23 cellular contexts compared by ENCODE assay signal in genomic region chr12:22535038-22535437, GRCh38. TPM values are rescaled to one million over a fixed set of nuclear protein-coding genes. Genes with fewer than 3 reads are reported as not detected.
DNase-seq lines count a peak whose midpoint lies in the region; ATAC-seq, FAIRE-seq and TF ChIP-seq lines count a peak whose summit lies in the region.
"Had no signal": no experiment of that assay in that cellular context is flagged by ENCODE, and none has a peak within 500 bp of the region (broad histone marks: within the 10 kb centered on the region; RNA-seq: fewer than 3 reads in every experiment).

No MANE protein-coding gene starts in this region.

- FAIRE-seq in HepG2 (lab: Jason Lieb, UNC) = no peak
- peak; percentile 21 for FAIRE-seq in GM19239 (lab: Jason Lieb, UNC)
- no peak for FAIRE-seq in K562 (lab: Jason Lieb, UNC)
- FAIRE-seq in pancreas (lab: Jason Lieb, UNC) = peak; percentile 43
- FAIRE-seq: H1 had no signal

- no peaks in the 10 kb centered on the region for H3K9me1 ChIP-seq in K562 (ENCODE audit: control insufficient read depth, insufficient read depth, low read length)

- intact Hi-C loops in HepG2 (cut with micrococcal nuclease; ENCODE audit: unreplicated experiment) = no loop called here
- intact Hi-C loops in right lobe of liver (cut with DNase I) = no loop called here
- intact Hi-C loops in K562 (cut with micrococcal nuclease) = no loop called here
- intact Hi-C loops in pancreas (cut with DNase I) = loop anchor here in 1 of 3 donors (10.0 kb wide), 1 partner anchor 100 kb away; no protein-coding TSS in a partner anchor

- no peak for TF ChIP-seq POLR2A in HepG2 (IDR thresholded peaks at IDR 0.05; ENCODE audit: insufficient read depth in 1 of 2, low read depth in 2 of 2, low read length in 2 of 2)
- TF ChIP-seq POLR2A in right lobe of liver (IDR thresholded peaks at IDR 0.05) = no peak
- no peak for TF ChIP-seq POLR2A in K562 (conservative IDR thresholded peaks at IDR 0.05)

- TF ChIP-seq EP300 in HepG2 (IDR thresholded peaks at IDR 0.05; ENCODE audit: low read depth in 2 of 2, low read length in 2 of 2) (no peak), HepG2 (CRISPR knock-in tag; IDR thresholded peaks at IDR 0.05; ENCODE audit: borderline replicate concordance) (no peak), K562 (IDR thresholded peaks at IDR 0.05; ENCODE audit: low read length) (no peak)

- no peak overlapping the region for H3K9ac ChIP-seq in HepG2 (ENCODE audit: insufficient read depth, low read depth, low read length)
- no peak overlapping the region for H3K9ac ChIP-seq in K562 (ENCODE audit: insufficient read depth in 1 of 2, low read depth in 2 of 2, low read length in 2 of 2)

- H3K79me2 ChIP-seq in HepG2 (ENCODE audit: insufficient read depth, low read length) (no peaks in the 10 kb centered on the region), K562 (ENCODE audit: control insufficient read depth, insufficient read depth, low read length) (peaks cover 2% of the 10 kb centered on the region; the same call in 2 of the 3 replicates)

- no peaks in the 10 kb centered on the region for H3K27me3 ChIP-seq in HepG2 (ENCODE audit: control insufficient read depth in 1 of 2, insufficient read depth in 2 of 2, low read length in 2 of 2)
- H3K27me3 ChIP-seq in right lobe of liver = no peaks in the 10 kb centered on the region
- no peaks in the 10 kb centered on the region for H3K27me3 ChIP-seq in K562 (ENCODE audit: control insufficient read depth in 2 of 2, insufficient read depth in 2 of 2, low read length in 2 of 2)
- H3K27me3 ChIP-seq in pancreas = no peaks in the 10 kb centered on the region

- no peak for DNase-seq in HepG2 (ENCODE audit: low spot score)
- DNase-seq in right lobe of liver = no peak
- no peak for DNase-seq in GM19239 (ENCODE audit: insufficient read length, low spot score)
- no peak for DNase-seq in K562 (ENCODE audit: extremely low read depth in 1 of 4, low spot score in 3 of 4)
- no peak for DNase-seq in pancreas
- no peak for DNase-seq in AG08395 (ENCODE audit: low spot score)
- DNase-seq in NOMO-1 (lab: John Stamatoyannopoulos, UW; ENCODE audit: unreplicated experiment in 2 of 2) = no peak
- no peak for DNase-seq in NK-92 treated with Interleukin-12 subunit alpha and Interleukin-12 subunit beta, amount 100 ng/mL, for 24 hours (lab: John Stamatoyannopoulos, UW)
- DNase-seq: Kasumi-1, MV-4-11, NCI-H1105 treated with DMSO at 0.1 percent for 48 hours, NCI-H146, NCI-H1930, NCI-H2107, NCI-H446, NCI-H524 treated with DMSO at 0.1 percent for 48 hours, NCI-H774, SHP77, T-helper 1 cell had no signal

- CTCF ChIA-PET in HepG2 (lab: Yijun Ruan, JAX; ENCODE audit: low intra/inter-chr PET ratio, low total read pairs) (no interaction called here), K562 (lab: Yijun Ruan, JAX; ENCODE audit: low intra/inter-chr PET ratio) (no interaction called here)

- WGBS in HepG2 (ENCODE audit: low lambda C conversion rate) = 96% methylated on average over 1 of the region's 1 CpG
- 92% methylated on average over 1 of the region's 1 CpG for WGBS in right lobe of liver (ENCODE audit: insufficient coverage, low coverage, low lambda C conversion rate, missing lambda C conversion rate)
- 91% methylated on average over 1 of the region's 1 CpG for WGBS in K562 (ENCODE audit: insufficient coverage, low coverage, missing lambda C conversion rate)
- WGBS in pancreas, 2 donors = 98% methylated on average over 1 of the region's 1 CpG

- ATAC-seq in HepG2 (no peak), right lobe of liver (no peak), K562 (no peak), pancreas (no peak)
- ATAC-seq: HCT116 had no signal

- in situ Hi-C loops in HepG2 (cut with HindIII; ENCODE audit: extremely low pct_ligation_motif_present, low pct_unique_long_range_greater_than_20kb) (no loop called here), K562 (cut with MboI) (no loop called here)

- no peak overlapping the region for H3K4me3 ChIP-seq in HepG2 (replicated peaks in 1 of 3; ENCODE audit: insufficient read depth in 1 of 3, low read depth in 2 of 3, low read length in 3 of 3)
- H3K4me3 ChIP-seq in right lobe of liver = no peak overlapping the region
- H3K4me3 ChIP-seq in K562 = no peak overlapping the region
- H3K4me3 ChIP-seq in pancreas = no peak overlapping the region

- H3K4me1 ChIP-seq in HepG2 (ENCODE audit: insufficient read depth, low read length) (peaks cover 11% of the 10 kb centered on the region), right lobe of liver (peaks cover 0 to 14% (median 0%) of the 10 kb centered on the region in 4 donors), K562 (replicated peaks in 1 of 2; ENCODE audit: control insufficient read depth in 2 of 2, insufficient read depth in 2 of 2, low read length in 2 of 2) (no peaks in the 10 kb centered on the region; a peak in 1 of 5 replicates), pancreas (peaks cover 0 to 3% (median 0%) of the 10 kb centered on the region in 3 donors)

- H3K27ac ChIP-seq in HepG2 (ENCODE audit: extremely low read length, insufficient read depth, low read length) (no peak overlapping the region), right lobe of liver (no peak overlapping the region), K562 (ENCODE audit: extremely low read depth, low read depth, low read length) (no peak overlapping the region), pancreas (no peak overlapping the region)
- H3K27ac ChIP-seq: HL-60, RWPE1 had no signal

- POLR2A ChIA-PET in HepG2 (lab: Yijun Ruan, JAX) = interaction anchor here (1.2 kb wide), 1 partner anchor 10 kb away, joined by 4 read pairs; the partner anchor contains the start of gene C2CD5
- POLR2A ChIA-PET in K562 (lab: Yijun Ruan, JAX) = no interaction called here

- BruUV-seq in HepG2 (replicated peaks; lab: Mats Ljungman, UMichigan) (no TSS peak), K562 (replicated peaks; lab: Mats Ljungman, UMichigan) (no TSS peak)

- no peaks in the 10 kb centered on the region for H3K9me3 ChIP-seq in HepG2 (ENCODE audit: low read length)
- H3K9me3 ChIP-seq in right lobe of liver = no peaks in the 10 kb centered on the region
- no peaks in the 10 kb centered on the region for H3K9me3 ChIP-seq in K562 (replicated peaks; ENCODE audit: control insufficient read depth, insufficient read depth, low read depth, low read length)
- no peaks in the 10 kb centered on the region for H3K9me3 ChIP-seq in pancreas

- no peaks in the 10 kb centered on the region for H4K20me1 ChIP-seq in HepG2 (ENCODE audit: insufficient read depth, low read length)
- no peaks in the 10 kb centered on the region for H4K20me1 ChIP-seq in K562 (replicated peaks; ENCODE audit: control insufficient read depth, insufficient read depth, low read length)

- H2AFZ ChIP-seq in HepG2 (ENCODE audit: low read length) (no peak overlapping the region), K562 (ENCODE audit: low read depth, low read length) (no peak overlapping the region)

- TF ChIP-seq CTCF in HepG2 (CRISPR knock-in tag; IDR thresholded peaks at IDR 0.05) (no peak), right lobe of liver (IDR thresholded peaks at IDR 0.05) (no peak), K562 (IDR thresholded peaks at IDR 0.05 in 2 of 3, conservative IDR thresholded peaks at IDR 0.05 in 1 of 3; ENCODE audit: insufficient read depth in 2 of 3, low read depth in 1 of 3, low read length in 3 of 3) (no peak), pancreas (IDR thresholded peaks at IDR 0.05) (no peak)

- TF ChIP-seq RAD21 in HepG2 (CRISPR knock-in tag; IDR thresholded peaks at IDR 0.05) (no peak), K562 (CRISPR knock-in tag; conservative IDR thresholded peaks at IDR 0.05 in 1 of 2, IDR thresholded peaks at IDR 0.05 in 1 of 2) (no peak)

- H3K4me2 ChIP-seq in HepG2 (ENCODE audit: low read depth, low read length) (no peak overlapping the region), K562 (ENCODE audit: insufficient read depth, low read length) (no peak overlapping the region)

- no peaks in the 10 kb centered on the region; a peak in 2 of 5 replicates for H3K36me3 ChIP-seq in HepG2 (replicated peaks in 1 of 2; ENCODE audit: control insufficient read depth in 1 of 2, insufficient read depth in 2 of 2, low read length in 2 of 2)
- H3K36me3 ChIP-seq in right lobe of liver = peaks cover 0 to 5% (median 2%) of the 10 kb centered on the region in 4 donors
- H3K36me3 ChIP-seq in K562 (ENCODE audit: control insufficient read depth, insufficient read depth, low read length) = peaks cover 28% of the 10 kb centered on the region
- peaks cover 0 to 12% (median 0%) of the 10 kb centered on the region in 3 donors for H3K36me3 ChIP-seq in pancreas

RNA-seq across cellular contexts. Expression of gene C2CD5, which starts 9.3 kb away (rescaled TPM):
- 14.6 and 24.2 TPM in 2 replicates for total RNA-seq in HepG2 (2016; rRNA removed; fragmentation: Illumina TruSeq; extraction: Trizol)
- 7.2 and 9.7 TPM in 2 replicates for total RNA-seq in HepG2 (2016; cell fraction: cytosol; rRNA removed; fragmentation: Illumina TruSeq; extraction: Trizol; ENCODE audit: low read depth)
- 13.3 and 25.9 TPM in 2 replicates for total RNA-seq in HepG2 (2016; cell fraction: insoluble cytoplasmic fraction; rRNA removed; fragmentation: Illumina TruSeq; extraction: Trizol)
- 12.3 and 12.9 TPM in 2 replicates for total RNA-seq in HepG2 (2016; cell fraction: membrane; rRNA removed; fragmentation: Illumina TruSeq; extraction: Trizol)
- total RNA-seq in HepG2 (2016; cell fraction: nucleus; rRNA removed; fragmentation: Illumina TruSeq; extraction: Trizol) = 23.8 and 28.1 TPM in 2 replicates
- 11.1 and 12.6 TPM in 2 replicates for polyA plus RNA-seq in HepG2 (2011; rRNA removed)
- 5.4 and 8.3 TPM in 2 replicates for polyA plus RNA-seq in HepG2 (2011; cell fraction: cytosol; rRNA removed)
- 11.0 and 11.7 TPM in 2 replicates for polyA plus RNA-seq in HepG2 (2011; cell fraction: nucleus; rRNA removed)
- 10.3 and 14.3 TPM in 2 replicates for polyA plus RNA-seq in HepG2 (2012)
- polyA plus RNA-seq in HepG2 (2016; cell fraction: cytosol; fragmentation: Illumina TruSeq; extraction: Trizol; ENCODE audit: low read depth) = 1.2 and 1.4 TPM in 2 replicates
- 24.1 and 28.0 TPM in 2 replicates for polyA plus RNA-seq in HepG2 (2016; cell fraction: insoluble cytoplasmic fraction; fragmentation: Illumina TruSeq; extraction: Trizol; ENCODE audit: low read depth)
- polyA plus RNA-seq in HepG2 (2016; cell fraction: membrane; fragmentation: Illumina TruSeq; extraction: Trizol; ENCODE audit: low read depth) = 6.2 and 6.6 TPM in 2 replicates
- polyA plus RNA-seq in HepG2 (2016; cell fraction: nucleus; fragmentation: Illumina TruSeq; extraction: Trizol; ENCODE audit: insufficient read depth, low read depth) = 31.5 and 34.4 TPM in 2 replicates
- 11.9 and 19.2 TPM in 2 replicates for polyA minus RNA-seq in HepG2 (2011; rRNA and poly(A)+ RNA removed; ENCODE audit: low replicate concordance)
- polyA minus RNA-seq in HepG2 (2011; cell fraction: cytosol; rRNA and poly(A)+ RNA removed) = 11.8 and 14.7 TPM in 2 replicates
- polyA minus RNA-seq in HepG2 (2011; cell fraction: nucleus; rRNA and poly(A)+ RNA removed) = 65.8 and 70.3 TPM in 2 replicates
- 10 to 100 TPM in 5 of 6 experiments, 1 to 10 TPM in 1; 8.5 to 15.1 (median 12.4) TPM for total RNA-seq in right lobe of liver
- 21.8 and 83.1 TPM in 2 replicates for total RNA-seq in K562 (2011; cell fraction: chromatin; rRNA removed; ENCODE audit: low replicate concordance)
- 9.5 and 13.4 TPM in 2 replicates for total RNA-seq in K562 (2011; cell fraction: nucleolus; rRNA removed)
- total RNA-seq in K562 (2011; cell fraction: nucleoplasm; rRNA removed) = 28.7 and 28.9 TPM in 2 replicates
- 6.6 and 13.2 TPM in 2 replicates for total RNA-seq in K562 (2014; rRNA removed)
- 16.0 and 16.8 TPM in 2 replicates for total RNA-seq in K562 (2014; rRNA removed; fragmentation: Illumina TruSeq; extraction: Trizol)
- total RNA-seq in K562 (2015; rRNA removed; fragmentation: Illumina TruSeq; extraction: Trizol) = 14.3 and 14.4 TPM in 2 replicates
- total RNA-seq in K562 (2021) = 15.4 and 16.4 TPM in 2 replicates
- 22.8 and 24.1 TPM in 2 replicates for polyA plus RNA-seq in K562 (2011; rRNA removed)
- polyA plus RNA-seq in K562 (2011; cell fraction: cytosol; rRNA removed) = 5.9 and 11.0 TPM in 2 replicates
- 26.8 and 37.8 TPM in 2 replicates for polyA plus RNA-seq in K562 (2011; cell fraction: nucleus; rRNA removed)
- 11.7 and 12.4 TPM in 2 replicates for polyA plus RNA-seq in K562 (2012)
- 14.7 and 18.8 TPM in 2 replicates for polyA plus RNA-seq in K562 (2014; fragmentation: Illumina TruSeq; extraction: Trizol)
- 1 to 10 TPM; 5.1 to 9.3 TPM for polyA plus RNA-seq in K562 (2014; fragmentation: Nextera tagmentation; extraction: Ambion mirVana)
- polyA plus RNA-seq in K562 (2014; rRNA removed) = 10.9 and 16.4 TPM in 2 replicates
- polyA minus RNA-seq in K562 (2011; rRNA and poly(A)+ RNA removed) = 43.9 and 50.9 TPM in 2 replicates
- polyA minus RNA-seq in K562 (2011; cell fraction: cytosol; rRNA and poly(A)+ RNA removed) = 12.2 and 15.8 TPM in 2 replicates
- polyA minus RNA-seq in K562 (2011; cell fraction: nucleus; rRNA and poly(A)+ RNA removed) = 35.1 and 65.4 TPM in 2 replicates
- total RNA-seq in pancreas = 10 to 100 TPM; 12.1 to 26.3 (median 16.1) TPM
- polyA plus RNA-seq in pancreas = 10 to 100 TPM in 1 of 2 donors, 1 to 10 TPM in 1; 9.6 to 21.6 TPM

Comparison
In these comparisons a context has a peak if more than half of its experiments do, and no peak if none do; other contexts are left out.
1. Of the 241 proteins assayed by ChIP-seq in both HepG2 and K562: peak only in HepG2: none; only in K562: MAFG; in both: MAFF and MAFK; in neither: 238.